In genomic region chr3:148962513-148962912, GRCh38 we compare ENCODE assay signal across 10 cellular contexts. TPM values are rescaled to one million over a fixed set of nuclear protein-coding genes. Genes with fewer than 3 reads are reported as not detected.
A peak's percentile ranks its signal among the peaks of the same experiment; 100 is the strongest.
DNase-seq lines count a peak whose midpoint lies in the region; ATAC-seq and TF ChIP-seq lines count a peak whose summit lies in the region.
"Had no signal": no experiment of that assay in that cellular context is flagged by ENCODE, and none has a peak within 500 bp of the region (broad histone marks: within the 10 kb centered on the region; RNA-seq: fewer than 3 reads in every experiment).

No MANE protein-coding gene starts in this region.

- H3K4me1 ChIP-seq in left ventricle myocardium inferior (no peaks in the 10 kb centered on the region), RWPE2 (ENCODE audit: insufficient read depth, poor library complexity, severe bottlenecking) (no peaks in the 10 kb centered on the region)

- H3K36me3 ChIP-seq in left ventricle myocardium inferior (no peaks in the 10 kb centered on the region), RWPE2 (ENCODE audit: low read depth) (no peaks in the 10 kb centered on the region)
- H3K36me3 ChIP-seq: esophagus muscularis mucosa had no signal

- H3K27me3 ChIP-seq in left ventricle myocardium inferior (ENCODE audit: low read depth) (no peaks in the 10 kb centered on the region), RWPE2 (ENCODE audit: insufficient read depth, poor library complexity, severe bottlenecking) (no peaks in the 10 kb centered on the region)
- H3K27me3 ChIP-seq: esophagus muscularis mucosa had no signal

- ATAC-seq in left cardiac atrium (peak in 1 of 2 donors; percentile 79), RWPE2 (ENCODE audit: low read depth) (peak; percentile 42; the same call in 1 of the 3 replicates), GM21528 (IDR thresholded peaks at IDR 0.05; ENCODE audit: low FRiP score, unreplicated experiment) (no peak), HG03520 (IDR thresholded peaks at IDR 0.05; ENCODE audit: unreplicated experiment) (no peak)

- DNase-seq in left cardiac atrium (peak; percentile 34), left ventricle myocardium inferior (no peak), RWPE2 (ENCODE audit: low spot score) (no peak), fibroblast of villous mesenchyme (ENCODE audit: low read depth) (peak; percentile 85), NCI-H1417 treated with DMSO at 0.1 percent for 48 hours (lab: John Stamatoyannopoulos, UW) (no peak), SHP77 treated with DMSO at 0.1 percent for 48 hours (lab: John Stamatoyannopoulos, UW) (no peak)
- DNase-seq: activated B cell treated with CpG ODN at 0.5 μM for 24 hours had no signal

- intact Hi-C loops in left cardiac atrium (cut with DNase I), result no loop called here
- intact Hi-C loops in left ventricle myocardium inferior (cut with micrococcal nuclease), result no loop called here

- H3K9me3 ChIP-seq in left ventricle myocardium inferior (replicated peaks) (no peaks in the 10 kb centered on the region), RWPE2 (ENCODE audit: severe bottlenecking) (no peaks in the 10 kb centered on the region)
- H3K9me3 ChIP-seq: esophagus muscularis mucosa had no signal

- no peak overlapping the region for H3K27ac ChIP-seq in left ventricle myocardium inferior (replicated peaks)
- no peak overlapping the region for H3K27ac ChIP-seq in RWPE2 (ENCODE audit: poor library complexity, severe bottlenecking)
- H3K27ac ChIP-seq: esophagus muscularis mucosa had no signal

- no peak overlapping the region for H3K4me3 ChIP-seq in left ventricle myocardium inferior
- no peak overlapping the region for H3K4me3 ChIP-seq in RWPE2 (ENCODE audit: severe bottlenecking)
- H3K4me3 ChIP-seq in fibroblast of villous mesenchyme (ENCODE audit: low read depth, low read length), result no peak overlapping the region
- H3K4me3 ChIP-seq: esophagus muscularis mucosa had no signal

- TF ChIP-seq CTCF in left ventricle myocardium inferior (IDR thresholded peaks at IDR 0.05; ENCODE audit: borderline replicate concordance) (no peak), RWPE2 (IDR thresholded peaks at IDR 0.05; ENCODE audit: poor library complexity, severe bottlenecking) (peak; percentile 8), fibroblast of villous mesenchyme (IDR thresholded peaks at IDR 0.05; ENCODE audit: insufficient read depth, low read depth, low read length) (peak; percentile 39)

RNA-seq across cellular contexts. Expression of gene GYG1, which starts 28.8 kb away (rescaled TPM):
- total RNA-seq in left cardiac atrium, result 100 to 1,000 TPM; 104 to 125 TPM
- 155 TPM for total RNA-seq in left ventricle myocardium inferior
- total RNA-seq in fibroblast of villous mesenchyme, result 33.2 and 43.6 TPM in 2 replicates

Comparison
In these comparisons a context has a peak if more than half of its experiments do, and no peak if none do; other contexts are left out.
1. DNase-seq: peak in left cardiac atrium (single experiment) and fibroblast of villous mesenchyme (single experiment); none in left ventricle myocardium inferior (single experiment), RWPE2 (single experiment), NCI-H1417 treated with DMSO at 0.1 percent for 48 hours (single experiment) and SHP77 treated with DMSO at 0.1 percent for 48 hours (single experiment).